ENCODE assay signal across 13 cellular contexts in genomic region chr12:3961573-3961972, GRCh38.
"Had no signal": no experiment of that assay in that cellular context is flagged by ENCODE, and none has a peak within 500 bp of the region (broad histone marks: within the 10 kb centered on the region; RNA-seq: fewer than 3 reads in every experiment).

No MANE protein-coding gene starts in this region.

- H3K4me3 Mint-ChIP-seq: activated naive CD8-positive, alpha-beta T cell treated with anti-CD3 and anti-CD28 coated beads for 36 hours; stimulated activated effector memory CD8-positive, alpha-beta T cell treated with anti-CD3 and anti-CD28 coated beads, Interleukin-12 subunit alpha, Interleukin-12 subunit beta, amount 100 ng/mL, for 72 hours had no signal

- H3K27me3 Mint-ChIP-seq: activated naive CD8-positive, alpha-beta T cell treated with anti-CD3 and anti-CD28 coated beads for 36 hours had no signal

- H3K9me3 ChIP-seq: breast epithelium, gastrocnemius medialis, neutrophil, tibial nerve had no signal

- H3K9me3 Mint-ChIP-seq: activated naive CD8-positive, alpha-beta T cell treated with anti-CD3 and anti-CD28 coated beads for 36 hours; stimulated activated effector memory CD8-positive, alpha-beta T cell treated with anti-CD3 and anti-CD28 coated beads, Interleukin-12 subunit alpha, Interleukin-12 subunit beta, amount 100 ng/mL, for 72 hours had no signal

- H3K4me3 ChIP-seq: breast epithelium, gastrocnemius medialis, tibial nerve had no signal

- H3K36me3 ChIP-seq: breast epithelium, gastrocnemius medialis, neutrophil, tibial nerve had no signal

- H3K36me3 Mint-ChIP-seq: activated naive CD8-positive, alpha-beta T cell treated with anti-CD3 and anti-CD28 coated beads for 36 hours had no signal

- ATAC-seq: gastrocnemius medialis; right cardiac atrium; stimulated activated effector memory CD8-positive, alpha-beta T cell treated with anti-CD3 and anti-CD28 coated beads, Interleukin-12 subunit alpha, Interleukin-12 subunit beta, amount 100 ng/mL, for 72 hours had no signal

- H3K4me1 ChIP-seq: breast epithelium, gastrocnemius medialis, tibial nerve had no signal

- H3K4me1 Mint-ChIP-seq: stimulated activated effector memory CD8-positive, alpha-beta T cell treated with anti-CD3 and anti-CD28 coated beads, Interleukin-12 subunit alpha, Interleukin-12 subunit beta, amount 100 ng/mL, for 72 hours had no signal

- H3K27ac Mint-ChIP-seq: progenitor cell of endocrine pancreas; stimulated activated effector memory CD8-positive, alpha-beta T cell treated with anti-CD3 and anti-CD28 coated beads, Interleukin-12 subunit alpha, Interleukin-12 subunit beta, amount 100 ng/mL, for 72 hours had no signal

- DNase-seq: activated CD4-positive, alpha-beta T cell treated with anti-CD3 and anti-CD28 coated beads for 1 hour; activated CD8-positive, alpha-beta memory T cell treated with anti-CD3 and anti-CD28 coated beads for 24 hours; activated naive CD8-positive, alpha-beta T cell treated with anti-CD3 and anti-CD28 coated beads for 36 hours; aorta; gastrocnemius medialis; kidney; right cardiac atrium; T1000 had no signal

- H3K27ac ChIP-seq: gastrocnemius medialis, neutrophil, tibial nerve had no signal

- H3K27me3 ChIP-seq: breast epithelium, gastrocnemius medialis, neutrophil, tibial nerve had no signal
